In genomic region chr1:109726728-109727127, GRCh38 we compare ENCODE assay signal across 25 cellular contexts. TPM values are rescaled to one million over a fixed set of nuclear protein-coding genes. Genes with fewer than 3 reads are reported as not detected.
"Had no signal": no experiment of that assay in that cellular context is flagged by ENCODE, and none has a peak within 500 bp of the region (broad histone marks: within the 10 kb centered on the region; RNA-seq: fewer than 3 reads in every experiment).

No MANE protein-coding gene starts in this region.

- DNase-seq: effector memory CD4-positive, alpha-beta T cell; gastrocnemius medialis; heart right ventricle; islet precursor cell; left cardiac atrium; left ventricle myocardium inferior; lower lobe of right lung; naive B cell; right cardiac atrium; stimulated activated CD4-positive, alpha-beta T cell treated with anti-CD3 and anti-CD28 coated beads, Interleukin-4, amount 100 ng/mL, for 1 hour; stimulated activated CD8-positive, alpha-beta memory T cell treated with anti-CD3 and anti-CD28 coated beads, Interleukin-4, amount 100 ng/mL, for 48 hours; testis; upper lobe of right lung had no signal

- H3K4me1 Mint-ChIP-seq: memory B cell; naive B cell; stimulated activated effector memory CD8-positive, alpha-beta T cell treated with anti-CD3 and anti-CD28 coated beads, Interleukin-12 subunit alpha, Interleukin-12 subunit beta, amount 100 ng/mL, for 72 hours had no signal

- H3K27ac Mint-ChIP-seq: memory B cell; naive B cell; stimulated activated effector memory CD8-positive, alpha-beta T cell treated with anti-CD3 and anti-CD28 coated beads, Interleukin-12 subunit alpha, Interleukin-12 subunit beta, amount 100 ng/mL, for 72 hours; stimulated activated naive CD8-positive, alpha-beta T cell treated with anti-CD3 and anti-CD28 coated beads, Interleukin-15, Interleukin-2, amounts not matched to agents 100 ng/mL and 50 ng/mL, for 24 hours had no signal

- H3K9me3 Mint-ChIP-seq: memory B cell; naive B cell; stimulated activated effector memory CD8-positive, alpha-beta T cell treated with anti-CD3 and anti-CD28 coated beads, Interleukin-12 subunit alpha, Interleukin-12 subunit beta, amount 100 ng/mL, for 72 hours; stimulated activated naive CD8-positive, alpha-beta T cell treated with anti-CD3 and anti-CD28 coated beads, Interleukin-15, Interleukin-2, amounts not matched to agents 100 ng/mL and 50 ng/mL, for 24 hours had no signal

- H3K4me3 ChIP-seq: gastrocnemius medialis, heart right ventricle, left ventricle myocardium inferior, lower lobe of right lung, testis, tibial nerve, upper lobe of right lung, vagina had no signal

- H3K27ac ChIP-seq: gastrocnemius medialis, heart right ventricle, left ventricle myocardium inferior, lower lobe of right lung, testis, tibial nerve, upper lobe of right lung, vagina had no signal

- H3K4me1 ChIP-seq: gastrocnemius medialis, heart right ventricle, left ventricle myocardium inferior, lower lobe of right lung, testis, tibial nerve, upper lobe of right lung, vagina had no signal

- H3K4me3 Mint-ChIP-seq: memory B cell; stimulated activated effector memory CD8-positive, alpha-beta T cell treated with anti-CD3 and anti-CD28 coated beads, Interleukin-12 subunit alpha, Interleukin-12 subunit beta, amount 100 ng/mL, for 72 hours; stimulated activated naive CD8-positive, alpha-beta T cell treated with anti-CD3 and anti-CD28 coated beads, Interleukin-15, Interleukin-2, amounts not matched to agents 100 ng/mL and 50 ng/mL, for 24 hours had no signal

- H3K36me3 Mint-ChIP-seq: memory B cell; naive B cell; stimulated activated effector memory CD8-positive, alpha-beta T cell treated with anti-CD3 and anti-CD28 coated beads, Interleukin-12 subunit alpha, Interleukin-12 subunit beta, amount 100 ng/mL, for 72 hours had no signal

- FAIRE-seq: endometrium had no signal

- H3K27me3 Mint-ChIP-seq: progenitor cell of endocrine pancreas; stimulated activated naive CD8-positive, alpha-beta T cell treated with anti-CD3 and anti-CD28 coated beads, Interleukin-15, Interleukin-2, amounts not matched to agents 100 ng/mL and 50 ng/mL, for 24 hours had no signal

- H3K27me3 ChIP-seq: gastrocnemius medialis, heart right ventricle, testis, tibial nerve, upper lobe of right lung, vagina had no signal

- H3K36me3 ChIP-seq: gastrocnemius medialis, heart right ventricle, left ventricle myocardium inferior, lower lobe of right lung, tibial nerve, upper lobe of right lung, vagina had no signal

- H3K9me3 ChIP-seq: gastrocnemius medialis, heart right ventricle, left ventricle myocardium inferior, lower lobe of right lung, testis, tibial nerve, upper lobe of right lung, vagina had no signal

RNA-seq across cellular contexts. Expression of gene GSTM5, which starts 14.7 kb away (rescaled TPM):
- total RNA-seq: osteocyte had no signal
- polyA plus RNA-seq: neural cell had no signal

RNA-seq across cellular contexts. Expression of gene EPS8L3, which starts 37.0 kb away (rescaled TPM):
- total RNA-seq: esophagus mucosa, fibroblast of lung, left cardiac atrium, lower lobe of right lung, osteocyte, right cardiac atrium, subcutaneous adipose tissue, tibial nerve, upper lobe of right lung, vagina had no signal
- polyA plus RNA-seq: fibroblast of lung, heart right ventricle, neural cell, right cardiac atrium had no signal

RNA-seq across cellular contexts. Expression of gene GSTM1, which starts 39.1 kb away (rescaled TPM):
- total RNA-seq: esophagus mucosa, fibroblast of lung, left cardiac atrium, left ventricle myocardium inferior, lower lobe of right lung, testis, upper lobe of right lung had no signal
- polyA plus RNA-seq: neural cell had no signal
